ENCODE assay signal across 1 cellular context in genomic region chr7:30468791-30469190, GRCh38.
TF ChIP-seq lines count a peak whose summit lies in the region.

No MANE protein-coding gene starts in this region.

TF ChIP-seq in WTC11, 78 proteins besides CTCF, POLR2A, EP300 and RAD21 (continued from another document):
- TF ChIP-seq, protein P1, sequence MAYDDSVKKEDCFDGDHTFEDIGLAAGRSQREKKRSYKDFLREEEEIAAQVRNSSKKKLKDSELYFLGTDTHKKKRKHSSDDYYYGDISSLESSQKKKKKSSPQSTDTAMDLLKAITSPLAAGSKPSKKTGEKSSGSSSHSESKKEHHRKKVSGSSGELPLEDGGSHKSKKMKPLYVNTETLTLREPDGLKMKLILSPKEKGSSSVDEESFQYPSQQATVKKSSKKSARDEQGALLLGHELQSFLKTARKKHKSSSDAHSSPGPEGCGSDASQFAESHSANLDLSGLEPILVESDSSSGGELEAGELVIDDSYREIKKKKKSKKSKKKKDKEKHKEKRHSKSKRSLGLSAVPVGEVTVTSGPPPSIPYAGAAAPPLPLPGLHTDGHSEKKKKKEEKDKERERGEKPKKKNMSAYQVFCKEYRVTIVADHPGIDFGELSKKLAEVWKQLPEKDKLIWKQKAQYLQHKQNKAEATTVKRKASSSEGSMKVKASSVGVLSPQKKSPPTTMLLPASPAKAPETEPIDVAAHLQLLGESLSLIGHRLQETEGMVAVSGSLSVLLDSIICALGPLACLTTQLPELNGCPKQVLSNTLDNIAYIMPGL (CRISPR knock-in tag; IDR thresholded peaks at IDR 0.05), result no peak
- TF ChIP-seq ZSCAN18 (CRISPR knock-in tag; IDR thresholded peaks at IDR 0.05), result no peak
- TF ChIP-seq ZNF138 (CRISPR knock-in tag; conservative IDR thresholded peaks at IDR 0.05), result no peak
- no peak for TF ChIP-seq NFYB (CRISPR knock-in tag; conservative IDR thresholded peaks at IDR 0.05; ENCODE audit: low read depth)
- TF ChIP-seq PRDM15 (CRISPR knock-in tag; IDR thresholded peaks at IDR 0.05), result no peak
- no peak for TF ChIP-seq ZNF263 (CRISPR knock-in tag; IDR thresholded peaks at IDR 0.05; ENCODE audit: low read depth)
- TF ChIP-seq FOXP4 (CRISPR knock-in tag; IDR thresholded peaks at IDR 0.05), result no peak
- no peak for TF ChIP-seq RORB (CRISPR knock-in tag; IDR thresholded peaks at IDR 0.05)
